Comparison of ENCODE assay signal across 8 cellular contexts in genomic region chrX:74550295-74550802, GRCh38.
A peak's percentile ranks its signal among the peaks of the same experiment; 100 is the strongest.
DNase-seq lines count a peak whose midpoint lies in the region; ATAC-seq, FAIRE-seq and TF ChIP-seq lines count a peak whose summit lies in the region.

No MANE protein-coding gene starts in this region.

- H4K20me1 ChIP-seq in H1 (replicated peaks in 1 of 2; ENCODE audit: control insufficient read depth in 1 of 2, insufficient read depth in 2 of 2, low read length in 2 of 2), result no peaks in the 10 kb centered on the region

- H3K79me2 ChIP-seq in H1 (ENCODE audit: control insufficient read depth in 1 of 2, insufficient read depth in 2 of 2, low read length in 2 of 2), result no peaks in the 10 kb centered on the region

- CTCF ChIA-PET in Calu3 (lab: Charles Lee) (no interaction called here), H1 (lab: Charles Lee; ENCODE audit: partially characterized antibody) (interaction anchor here (0.7 to 1.0 kb wide), 3 partner anchors 18 to 164 kb away, joined by 3 read pairs; no protein-coding TSS in a partner anchor)

- TF ChIP-seq EP300 in H1 (IDR thresholded peaks at IDR 0.05; ENCODE audit: borderline replicate concordance in 1 of 2, low read depth in 2 of 2, low read length in 2 of 2), result no peak

- H3K4me3 ChIP-seq in H1 (ENCODE audit: extremely low read depth in 1 of 4, insufficient read depth in 2 of 4, low read depth in 3 of 4, low read length in 4 of 4), result no peak overlapping the region

- no peaks in the 10 kb centered on the region for H3K27me3 ChIP-seq in H1 (replicated peaks in 1 of 4; ENCODE audit: control insufficient read depth in 3 of 4, extremely low read depth in 1 of 4, insufficient read depth in 3 of 4, low read length in 3 of 4)

- DNase-seq in Calu3, result peak; percentile 85
- DNase-seq in HuH-7 (ENCODE audit: low spot score), result peak; percentile 59
- peak; percentile 60 for DNase-seq in NOMO-1 treated with dmso at 0.1 percent for 144 hours (lab: John Stamatoyannopoulos, UW; ENCODE audit: unreplicated experiment)
- peak; percentile 58 to 86 (median 74) for DNase-seq in activated CD8-positive, alpha-beta memory T cell treated with anti-CD3 and anti-CD28 coated beads for 48 hours (ENCODE audit: low read depth in 2 of 3, low spot score in 2 of 3)
- DNase-seq in H1 (ENCODE audit: low read depth in 1 of 2, low spot score in 2 of 2), result peak in 1 of 2 experiments; percentile 86
- peak; percentile 85 for DNase-seq in mucosa of gallbladder (ENCODE audit: low spot score)
- DNase-seq in stimulated activated CD8-positive, alpha-beta memory T cell treated with anti-CD3 and anti-CD28 coated beads, Interleukin-4, amount 100 ng/mL, for 48 hours, result peak; percentile 90

- H3K4me1 ChIP-seq in H1 (replicated peaks in 1 of 4; ENCODE audit: control insufficient read depth in 3 of 4, insufficient read depth in 4 of 4, low read length in 3 of 4), result no peaks in the 10 kb centered on the region

- H3K27ac Mint-ChIP-seq in Calu3 (ENCODE audit: unreplicated experiment), result no peak overlapping the region

- H3K36me3 ChIP-seq in H1 (ENCODE audit: control insufficient read depth in 2 of 4, insufficient read depth in 4 of 4, low read length in 3 of 4), result no peaks in the 10 kb centered on the region

- no peak overlapping the region for H4K8ac ChIP-seq in H1 (ENCODE audit: extremely low read depth, insufficient read depth, low read length)

- no peak overlapping the region for H3K23ac ChIP-seq in H1 (ENCODE audit: insufficient read length)

- H2BK5ac ChIP-seq in H1 (ENCODE audit: low read depth, low read length), result no peak overlapping the region

- H3K23me2 ChIP-seq in H1 (ENCODE audit: low read depth, low read length), result no peaks in the 10 kb centered on the region

- TF ChIP-seq RAD21 in H1 (IDR thresholded peaks at IDR 0.05 in 1 of 2, conservative IDR thresholded peaks at IDR 0.05 in 1 of 2; ENCODE audit: low read depth in 2 of 2, low read length in 2 of 2), result peak; percentile 92 to 93

- no peaks in the 10 kb centered on the region for H3K79me1 ChIP-seq in H1 (ENCODE audit: low read depth, low read length)

- H3K14ac ChIP-seq in H1 (ENCODE audit: insufficient read length), result no peak overlapping the region

- no peak overlapping the region for H3K4me3 Mint-ChIP-seq in Calu3 (ENCODE audit: low read depth, unreplicated experiment)

- no peak overlapping the region for H4K91ac ChIP-seq in H1 (replicated peaks; ENCODE audit: insufficient read length, low read length)

- no peak overlapping the region for H3K4me2 ChIP-seq in H1 (ENCODE audit: insufficient read depth in 1 of 2, low read depth in 2 of 2, low read length in 2 of 2)

- intact Hi-C loops in Calu3 (cut with micrococcal nuclease; ENCODE audit: unreplicated experiment), result loop anchor here (1.0 to 10.0 kb wide), 2 partner anchors 96 to 167 kb away; no protein-coding TSS in a partner anchor

- peak; percentile 86 for ATAC-seq in GM21526 (IDR thresholded peaks at IDR 0.05; ENCODE audit: low FRiP score, unreplicated experiment)

- H2AK5ac ChIP-seq in H1 (ENCODE audit: low read depth, low read length), result no peak overlapping the region

- POLR2A ChIA-PET in H1 (lab: Charles Lee; ENCODE audit: partially characterized antibody), result no interaction called here

- no peak overlapping the region for H3K27ac ChIP-seq in H1 (ENCODE audit: low read depth, low read length)

- BruUV-seq in Calu3 (replicated peaks; lab: Mats Ljungman, UMichigan), result no TSS peak

- 26% methylated on average over 23 of the region's 24 CpGs; no CpG with 5 or more reads in 1 of the 2 experiments for WGBS in H1 (ENCODE audit: extremely low coverage in 1 of 2, insufficient coverage in 1 of 2, insufficient read length in 1 of 2, insufficient replicate concordance in 2 of 2, low coverage in 1 of 2, low lambda C conversion rate in 2 of 2, missing lambda C conversion rate in 1 of 2), 2 experiments

- no peak for TF ChIP-seq POLR2A in H1 (IDR thresholded peaks at IDR 0.05; ENCODE audit: control extremely low read depth in 1 of 2, low read depth in 2 of 2, low read length in 2 of 2)

- H3K4ac ChIP-seq in H1 (replicated peaks; ENCODE audit: insufficient read length, low read depth, low read length), result no peak overlapping the region

- H3K9me3 Mint-ChIP-seq in Calu3 (ENCODE audit: low read depth, unreplicated experiment), result no peaks in the 10 kb centered on the region

- H3K36me3 Mint-ChIP-seq in Calu3 (ENCODE audit: insufficient read depth, unreplicated experiment), result no peaks in the 10 kb centered on the region

- H3K56ac ChIP-seq in H1 (replicated peaks; ENCODE audit: insufficient read length, low read depth, low read length), result no peak overlapping the region

- no peak overlapping the region for H2BK20ac ChIP-seq in H1 (ENCODE audit: low read length)

- H3K27me3 Mint-ChIP-seq in Calu3 (ENCODE audit: unreplicated experiment), result peaks cover 5% of the 10 kb centered on the region

- H2BK120ac ChIP-seq in H1 (replicated peaks; ENCODE audit: low read depth, low read length), result no peak overlapping the region

- FAIRE-seq in H1 (lab: Jason Lieb, UNC), result no peak

- H3K9ac ChIP-seq in H1 (replicated peaks in 1 of 4; ENCODE audit: extremely low read depth in 1 of 4, low read depth in 3 of 4, low read length in 3 of 4), result no peak overlapping the region

- TF ChIP-seq CTCF in Calu3 (IDR thresholded peaks at IDR 0.05; ENCODE audit: unreplicated experiment), result peak; percentile 99
- peak; percentile 86 to 99 (median 98) for TF ChIP-seq CTCF in H1 (IDR thresholded peaks at IDR 0.05; ENCODE audit: control extremely low read depth in 1 of 3, insufficient read depth in 1 of 3, low read depth in 1 of 3, low read length in 3 of 3)

- 0 out of 2 replicates have a peak overlapping the region, but pooled peaks have one; percentile 75 for H2BK12ac ChIP-seq in H1 (ENCODE audit: low read depth, low read length)

- no peaks in the 10 kb centered on the region for H3K4me1 Mint-ChIP-seq in Calu3 (ENCODE audit: low read depth, unreplicated experiment)

- H4K5ac ChIP-seq in H1 (ENCODE audit: insufficient read length, low read depth, low read length), result no peak overlapping the region

- 0 out of 4 replicates have a peak, but pooled peaks cover 0 to 3% of the 10 kb centered on the region in 2 experiments for H3K9me3 ChIP-seq in H1 (ENCODE audit: insufficient read depth in 2 of 2, low read depth in 1 of 2, low read length in 1 of 2)

- H2BK15ac ChIP-seq in H1 (ENCODE audit: low read length), result no peak overlapping the region

- H3K18ac ChIP-seq in H1 (ENCODE audit: extremely low read depth, low read length), result no peak overlapping the region

- H2AFZ ChIP-seq in H1 (ENCODE audit: low read length), result peak overlapping the region; percentile 92; the same call in 1 of the 2 replicates

TF ChIP-seq in H1, 55 proteins besides CTCF, POLR2A, EP300 and RAD21 (continues in another document):
- TF ChIP-seq POU5F1 (IDR thresholded peaks at IDR 0.05; ENCODE audit: low read depth, low read length) (no peak), EGR1 (IDR thresholded peaks at IDR 0.05; ENCODE audit: borderline replicate concordance, low read depth, low read length) (no peak), BRCA1 (IDR thresholded peaks at IDR 0.05; ENCODE audit: low read depth, low read length) (no peak), GABPA (IDR thresholded peaks at IDR 0.05; ENCODE audit: borderline replicate concordance, insufficient read depth, low read length) (no peak), SUZ12 (IDR thresholded peaks at IDR 0.05; ENCODE audit: low read length) (no peak), KDM1A (IDR thresholded peaks at IDR 0.05; ENCODE audit: borderline replicate concordance, low read length) (peak; percentile 38; the same call in 1 of the 2 replicates), SP2 (IDR thresholded peaks at IDR 0.05; ENCODE audit: low read length) (no peak), PHF8 (conservative IDR thresholded peaks at IDR 0.05; ENCODE audit: low read depth, low read length) (no peak), ZNF274 (IDR thresholded peaks at IDR 0.05; ENCODE audit: borderline replicate concordance, extremely low read depth, low read length) (no peak), SRF (IDR thresholded peaks at IDR 0.05; ENCODE audit: low read depth, low read length) (no peak), CEBPB (IDR thresholded peaks at IDR 0.05; ENCODE audit: low read depth, low read length) (0 out of 2 replicates have a peak, but pooled peaks have one; percentile 26), ASH2L (IDR thresholded peaks at IDR 0.05; ENCODE audit: low read length) (no peak), E2F6 (IDR thresholded peaks at IDR 0.05) (peak; percentile 50; the same call in 1 of the 2 replicates), FOSL1 (IDR thresholded peaks at IDR 0.05; ENCODE audit: insufficient read depth, low read depth, low read length) (no peak), NRF1 (IDR thresholded peaks at IDR 0.05; ENCODE audit: low read depth, low read length) (no peak), SAP30 (IDR thresholded peaks at IDR 0.05; ENCODE audit: insufficient read depth, insufficient replicate concordance, low read length) (no peak)
- TF ChIP-seq, protein P1, sequence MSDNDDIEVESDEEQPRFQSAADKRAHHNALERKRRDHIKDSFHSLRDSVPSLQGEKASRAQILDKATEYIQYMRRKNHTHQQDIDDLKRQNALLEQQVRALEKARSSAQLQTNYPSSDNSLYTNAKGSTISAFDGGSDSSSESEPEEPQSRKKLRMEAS (IDR thresholded peaks at IDR 0.05), result peak; percentile 32; the same call in 1 of the 2 replicates
